7 cellular contexts compared by ENCODE assay signal in the genomic region with DNA sequence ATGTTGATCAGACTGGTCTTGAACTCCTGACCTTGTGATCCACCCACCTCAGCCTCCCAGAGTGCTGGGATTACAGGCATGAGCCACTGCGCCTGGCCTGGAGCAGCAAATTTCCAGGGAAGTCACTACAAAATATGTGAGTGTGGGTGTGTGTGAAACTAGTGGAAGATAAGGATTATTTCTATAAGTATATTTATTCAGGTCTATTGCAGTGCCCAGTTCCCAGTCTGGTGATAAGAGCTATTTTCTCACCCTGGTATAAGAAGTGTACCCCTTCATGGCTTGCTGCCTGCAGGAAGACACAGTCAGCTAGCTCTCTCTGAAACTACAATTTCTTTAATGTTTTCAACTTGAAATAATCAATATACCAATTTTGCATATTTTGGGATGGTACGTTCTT.
"Had no signal": no experiment of that assay in that cellular context is flagged by ENCODE, and none has a peak within 500 bp of the region (broad histone marks: within the 10 kb centered on the region; RNA-seq: fewer than 3 reads in every experiment).

No MANE protein-coding gene starts in this region.

- H3K4me3 ChIP-seq: GM23248, HAP-1, K562 had no signal

- H3K9ac ChIP-seq: GM23248 had no signal

- ATAC-seq: HCT116, K562 had no signal

- DNase-seq: GM23248, GOT3, H7, IMR-90 had no signal

- H2AFZ ChIP-seq: GM23248 had no signal

- H3K9me3 ChIP-seq: HAP-1 had no signal

- H3K27ac ChIP-seq: GM23248 had no signal
